10 cellular contexts compared by ENCODE assay signal in the genomic region with DNA sequence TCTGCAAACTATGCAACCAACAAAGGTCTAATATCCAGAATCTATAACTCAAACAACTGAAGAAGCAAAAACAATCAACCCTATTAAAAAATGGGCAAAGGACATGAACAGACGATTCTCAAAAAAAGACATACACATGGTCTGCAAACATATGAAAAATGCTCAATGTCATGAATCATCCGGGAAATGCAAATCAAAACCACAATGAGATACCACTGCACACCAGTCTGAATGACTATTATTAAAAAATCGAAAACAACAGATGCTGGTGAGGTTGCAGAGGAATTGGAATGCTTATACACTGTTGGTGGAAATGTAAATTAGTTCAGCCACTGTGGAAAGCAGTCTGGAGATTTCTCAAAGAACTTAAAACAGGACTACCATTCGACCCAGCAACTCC. TPM values are rescaled to one million over a fixed set of nuclear protein-coding genes. Genes with fewer than 3 reads are reported as not detected.
"Had no signal": no experiment of that assay in that cellular context is flagged by ENCODE, and none has a peak within 500 bp of the region (broad histone marks: within the 10 kb centered on the region; RNA-seq: fewer than 3 reads in every experiment).

No MANE protein-coding gene starts in this region.

RNA-seq across cellular contexts. Expression of gene TPTE2, which starts 12.1 kb away (rescaled TPM):
- total RNA-seq: gastrocnemius medialis, heart right ventricle, left lobe of liver, lower leg skin, mucosa of descending colon, osteoblast, psoas muscle, right lobe of liver, skeletal muscle tissue, upper lobe of left lung had no signal
